8 cellular contexts compared by ENCODE assay signal in the genomic region with DNA sequence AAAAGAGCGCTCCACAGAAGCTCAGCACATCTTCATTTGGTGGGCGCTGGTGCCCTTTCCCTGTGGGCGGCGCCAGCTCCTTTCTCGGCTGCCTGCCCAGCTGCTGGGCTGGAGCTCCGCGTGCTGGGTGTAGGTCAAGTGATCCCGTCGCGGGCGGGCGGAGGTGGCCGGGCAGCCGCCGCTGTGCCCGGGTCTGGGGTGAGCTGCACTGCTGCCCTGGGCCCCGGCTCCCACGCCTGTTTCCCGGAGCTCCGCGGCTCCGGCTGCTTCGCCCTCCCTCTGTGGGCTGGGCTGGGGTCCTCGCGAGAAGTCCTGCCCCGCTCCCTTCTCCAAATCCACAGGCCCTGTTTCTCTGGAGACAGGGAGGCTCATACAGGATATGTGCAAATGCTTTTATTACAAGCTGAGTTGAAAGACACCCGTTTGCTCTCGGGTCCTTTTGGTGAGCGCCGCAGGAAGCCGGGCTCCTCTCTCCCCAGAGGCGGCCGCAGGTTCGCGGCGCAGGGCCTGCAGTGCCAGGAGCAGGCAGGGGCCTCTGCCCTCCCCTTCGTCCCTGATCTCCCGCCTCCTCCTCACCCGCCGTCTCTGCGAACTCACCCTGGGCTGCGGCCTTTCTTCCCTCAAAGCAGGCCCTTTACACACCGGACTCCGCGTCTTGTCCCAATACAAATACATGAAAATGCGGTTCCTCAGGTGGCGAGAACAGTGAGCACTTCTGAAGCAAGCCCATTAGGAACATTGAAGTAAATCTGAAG.
DNase-seq lines count a peak whose midpoint lies in the region; ATAC-seq and TF ChIP-seq lines count a peak whose summit lies in the region.

No MANE protein-coding gene starts in this region.

- H3K27me3 ChIP-seq in DOHH2 (ENCODE audit: control insufficient read depth, low read length) (peaks cover 47% of the 10 kb centered on the region), PC-3 (ENCODE audit: low read length) (no peaks in the 10 kb centered on the region)

- DNase-seq in H4 (ENCODE audit: low spot score) (peak; percentile 30), PC-3 (no peak), astrocyte of the cerebellum (ENCODE audit: low read depth) (no peak), hepatic stellate cell (ENCODE audit: low spot score) (peak; percentile 57), pons (ENCODE audit: low spot score) (peak; percentile 58), SK-N-DZ (ENCODE audit: low spot score) (no peak), NK-92 (lab: John Stamatoyannopoulos, UW; ENCODE audit: unreplicated experiment) (no peak)

- TF ChIP-seq CTCF in DOHH2 (IDR thresholded peaks at IDR 0.05; ENCODE audit: low read depth, low read length, poor library complexity, severe bottlenecking) = no peak
- no peak for TF ChIP-seq CTCF in PC-3 (conservative IDR thresholded peaks at IDR 0.05; ENCODE audit: low read depth, low read length)
- TF ChIP-seq CTCF in astrocyte of the cerebellum (IDR thresholded peaks at IDR 0.05; ENCODE audit: low read depth, low read length, missing control alignments) = no peak

- no TSS peak for BruUV-seq in PC-3 (replicated peaks; lab: Mats Ljungman, UMichigan)

- peak; percentile 56 for ATAC-seq in PC-3

- in situ Hi-C loops in astrocyte of the cerebellum (cut with HindIII; ENCODE audit: low sequenced_read_pairs) = no loop called here

- peak overlapping the region; percentile 41 for H3K4me2 ChIP-seq in DOHH2 (ENCODE audit: low read length)
- peak overlapping the region; percentile 69 for H3K4me2 ChIP-seq in PC-3 (ENCODE audit: low read length)

- H4K20me1 ChIP-seq in DOHH2 (ENCODE audit: control insufficient read depth, insufficient read depth, low read depth, low read length) = no peaks in the 10 kb centered on the region
- H4K20me1 ChIP-seq in PC-3 (ENCODE audit: low read length) = no peaks in the 10 kb centered on the region

- H3F3A ChIP-seq in DOHH2 (ENCODE audit: control insufficient read depth, insufficient read depth) (no peaks in the 10 kb centered on the region), PC-3 (ENCODE audit: low read length, unreplicated experiment) (no peaks in the 10 kb centered on the region)

- H3K4me3 ChIP-seq in DOHH2 (ENCODE audit: low read length) (peak overlapping the region; percentile 52), PC-3 (ENCODE audit: low read length) (peak overlapping the region; percentile 52; the same call in 1 of the 2 replicates), astrocyte of the cerebellum (ENCODE audit: low read depth, low read length) (peak overlapping the region; percentile 37)

- no peaks in the 10 kb centered on the region for H3K79me2 ChIP-seq in DOHH2 (ENCODE audit: control insufficient read depth, low read length)
- H3K79me2 ChIP-seq in PC-3 (ENCODE audit: low read length) = no peaks in the 10 kb centered on the region

- CTCF ChIA-PET in PC-3 (lab: Charles Lee) = no interaction called here

- H2AFZ ChIP-seq in PC-3 (ENCODE audit: low read length) = peak overlapping the region; percentile 55

- no peak overlapping the region for H3K27ac ChIP-seq in DOHH2 (ENCODE audit: low read depth, low read length)
- H3K27ac ChIP-seq in PC-3 (ENCODE audit: low read length) = no peak overlapping the region

- POLR2A ChIA-PET in PC-3 (lab: Charles Lee; ENCODE audit: unreplicated experiment) = no interaction called here

- intact Hi-C loops in PC-3 (cut with micrococcal nuclease) = no loop called here

- H3K9ac ChIP-seq in PC-3 (ENCODE audit: low read length) = no peak overlapping the region

- H3K9me2 ChIP-seq in DOHH2 (replicated peaks; ENCODE audit: control insufficient read depth, low read length) (no peaks in the 10 kb centered on the region), PC-3 (replicated peaks; ENCODE audit: low read length) (no peaks in the 10 kb centered on the region)

- H3K9me3 ChIP-seq in DOHH2 (ENCODE audit: control insufficient read depth, insufficient read depth, low read length) (no peaks in the 10 kb centered on the region), PC-3 (ENCODE audit: low read length) (no peaks in the 10 kb centered on the region)

- H3K36me3 ChIP-seq in DOHH2 (ENCODE audit: control insufficient read depth, low read length) (no peaks in the 10 kb centered on the region), PC-3 (ENCODE audit: low read depth, low read length) (no peaks in the 10 kb centered on the region)

- H3K4me1 ChIP-seq in DOHH2 (ENCODE audit: control insufficient read depth, low read length) = peaks cover 13% of the 10 kb centered on the region
- H3K4me1 ChIP-seq in PC-3 (ENCODE audit: insufficient read depth, low read length) = no peaks in the 10 kb centered on the region

Comparison
In these comparisons a context has a peak if more than half of its experiments do, and no peak if none do; other contexts are left out.
1. DNase-seq: peak in H4 (single experiment), hepatic stellate cell (single experiment) and pons (single experiment); none in PC-3 (single experiment), astrocyte of the cerebellum (single experiment), SK-N-DZ (single experiment) and NK-92 (single experiment).
2. Peak in every context shown above with its lines, with median percentiles within 50 percentile points of each other: H3K4me3 ChIP-seq.